Comparison of ENCODE assay signal across 23 cellular contexts in the genomic region with DNA sequence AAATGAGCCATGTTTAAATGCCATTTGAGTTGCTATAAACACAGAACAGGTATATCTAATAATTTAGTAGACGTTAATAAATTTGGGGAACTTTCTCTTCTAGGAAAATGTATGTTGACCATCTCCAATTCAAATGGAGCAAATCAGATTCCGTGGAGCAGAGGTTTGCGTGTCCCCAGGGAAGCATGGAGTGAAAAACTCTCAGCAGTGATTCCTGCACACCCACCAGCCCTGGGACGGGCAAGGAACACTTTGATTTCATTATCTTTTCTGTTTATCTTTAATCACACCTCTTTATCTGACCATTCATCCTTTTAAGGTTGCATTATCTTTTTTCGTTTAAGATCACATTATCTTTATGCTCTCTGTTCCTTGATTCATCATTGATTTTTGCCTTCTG.
DNase-seq lines count a peak whose midpoint lies in the region; ATAC-seq, FAIRE-seq and TF ChIP-seq lines count a peak whose summit lies in the region.
"Had no signal": no experiment of that assay in that cellular context is flagged by ENCODE, and none has a peak within 500 bp of the region (broad histone marks: within the 10 kb centered on the region; RNA-seq: fewer than 3 reads in every experiment).

No MANE protein-coding gene starts in this region.

- peak overlapping the region in 1 of 7 donors; percentile 34 for H3K27ac Mint-ChIP-seq in CD4-positive, alpha-beta memory T cell
- H3K27ac Mint-ChIP-seq in IgD-negative memory B cell: no peak overlapping the region

- no peak for DNase-seq in CD4-positive, alpha-beta memory T cell
- DNase-seq in H1 (ENCODE audit: low read depth in 1 of 2, low spot score in 2 of 2) (no peak), kidney glomerular epithelial cell (lab: John Stamatoyannopoulos, UW) (no peak)
- DNase-seq: activated CD4-positive, alpha-beta T cell treated with anti-CD3 and anti-CD28 coated beads for 4 hours; cortex of kidney; DMS79 treated with DMSO at 0.1 percent for 48 hours; heart right ventricle; kidney; NCI-H1105; NCI-H2081 treated with DMSO at 0.1 percent for 48 hours; NCI-H510A; spleen had no signal

- H3K9me3 ChIP-seq in CD4-positive, alpha-beta memory T cell (ENCODE audit: control insufficient read depth in 1 of 2, low read length in 2 of 2): no peaks in the 10 kb centered on the region
- no peaks in the 10 kb centered on the region for H3K9me3 ChIP-seq in H1 (ENCODE audit: insufficient read depth in 2 of 2, low read depth in 1 of 2, low read length in 1 of 2)
- no peaks in the 10 kb centered on the region for H3K9me3 ChIP-seq in neural cell (ENCODE audit: low read length)
- H3K9me3 ChIP-seq: breast epithelium, heart right ventricle, SK-N-SH, spleen had no signal

- H3K4me1 Mint-ChIP-seq in CD4-positive, alpha-beta memory T cell: peaks cover 6 to 12% (median 7%) of the 10 kb centered on the region in 4 donors
- H3K4me1 Mint-ChIP-seq in IgD-negative memory B cell: peaks cover 0 to 4% (median 0%) of the 10 kb centered on the region in 3 donors

- CTCF ChIA-PET in CD4-positive, alpha-beta memory T cell (lab: Charles Lee; ENCODE audit: partially characterized antibody): no interaction called here
- CTCF ChIA-PET in H1 (lab: Charles Lee; ENCODE audit: partially characterized antibody): no interaction called here

- H3K79me2 ChIP-seq in H1 (ENCODE audit: control insufficient read depth in 1 of 2, insufficient read depth in 2 of 2, low read length in 2 of 2) (no peaks in the 10 kb centered on the region), neural cell (replicated peaks; ENCODE audit: insufficient read depth, low read length) (peaks cover 5% of the 10 kb centered on the region)

- H3K4me1 ChIP-seq in CD4-positive, alpha-beta memory T cell (ENCODE audit: insufficient read depth, low read length): peaks cover 14% of the 10 kb centered on the region
- H3K4me1 ChIP-seq in H1 (replicated peaks in 1 of 4; ENCODE audit: control insufficient read depth in 3 of 4, insufficient read depth in 4 of 4, low read length in 3 of 4): peaks cover 0 to 5% (median 0%) of the 10 kb centered on the region in 4 experiments; a peak in 3 of 7 replicates

- no peak overlapping the region for H2BK20ac ChIP-seq in H1 (ENCODE audit: low read length)

- H3K23ac ChIP-seq in H1 (ENCODE audit: insufficient read length): no peak overlapping the region

- intact Hi-C loops in CD4-positive, alpha-beta memory T cell (cut with micrococcal nuclease): loop anchor here (5.0 kb wide), 2 partner anchors 91 to 126 kb away; no protein-coding TSS in a partner anchor

- peak overlapping the region in 7 of 8 donors; percentile 33 to 93 (median 87) for H3K4me3 Mint-ChIP-seq in CD4-positive, alpha-beta memory T cell
- peak overlapping the region; percentile 30 to 92 (median 70) for H3K4me3 Mint-ChIP-seq in IgD-negative memory B cell

- TF ChIP-seq CTCF in H1 (IDR thresholded peaks at IDR 0.05; ENCODE audit: control extremely low read depth in 1 of 3, insufficient read depth in 1 of 3, low read depth in 1 of 3, low read length in 3 of 3) (no peak), neural cell (IDR thresholded peaks at IDR 0.05; ENCODE audit: poor library complexity, severe bottlenecking) (no peak)

- POLR2A ChIA-PET in CD4-positive, alpha-beta memory T cell (lab: Charles Lee; ENCODE audit: partially characterized antibody): no interaction called here
- POLR2A ChIA-PET in H1 (lab: Charles Lee; ENCODE audit: partially characterized antibody): interaction anchor here (0.6 kb wide), 1 partner anchor 9 kb away, joined by 3 read pairs; no protein-coding TSS in a partner anchor

- FAIRE-seq in H1 (lab: Jason Lieb, UNC): no peak
- FAIRE-seq: endothelial cell of umbilical vein, HTR-8/SVneo, kidney had no signal

- no peak for ATAC-seq in GM19467 (IDR thresholded peaks at IDR 0.05; ENCODE audit: unreplicated experiment)
- no peak for ATAC-seq in GM21381 (IDR thresholded peaks at IDR 0.05; ENCODE audit: unreplicated experiment)
- no peak for ATAC-seq in HG02885 (IDR thresholded peaks at IDR 0.05; ENCODE audit: poor library complexity, unreplicated experiment)
- ATAC-seq: HCT116 had no signal

- H3K18ac ChIP-seq in H1 (ENCODE audit: extremely low read depth, low read length): no peak overlapping the region

- H3K9me2 ChIP-seq in neural cell (ENCODE audit: insufficient read depth, low read length): no peaks in the 10 kb centered on the region
- H3K9me2 ChIP-seq: SK-N-SH had no signal

- no peak overlapping the region for H4K5ac ChIP-seq in H1 (ENCODE audit: insufficient read length, low read depth, low read length)

- no peaks in the 10 kb centered on the region for H3K9me3 Mint-ChIP-seq in CD4-positive, alpha-beta memory T cell
- no peaks in the 10 kb centered on the region for H3K9me3 Mint-ChIP-seq in IgD-negative memory B cell
- H3K9me3 Mint-ChIP-seq: activated T-helper 2 cell treated with anti-CD3 and anti-CD28 coated beads, Interferon-gamma antibody, Interleukin-2, Interleukin-4, amounts not matched to agents 10 μg/mL and 5 μg/mL and 100 μg/mL, durations not matched to agents 14 hours and 24 hours and 36 hours had no signal

- no peak overlapping the region for H2AK5ac ChIP-seq in H1 (ENCODE audit: low read depth, low read length)

- H4K91ac ChIP-seq in H1 (replicated peaks; ENCODE audit: insufficient read length, low read length): no peak overlapping the region

- H3K9ac ChIP-seq in H1 (replicated peaks in 1 of 4; ENCODE audit: extremely low read depth in 1 of 4, low read depth in 3 of 4, low read length in 3 of 4) (no peak overlapping the region), neural cell (ENCODE audit: low read length) (no peak overlapping the region)
- H3K9ac ChIP-seq: SK-N-SH had no signal

- no peak overlapping the region for H2BK12ac ChIP-seq in H1 (ENCODE audit: low read depth, low read length)

- no peak overlapping the region for H2BK120ac ChIP-seq in H1 (replicated peaks; ENCODE audit: low read depth, low read length)

- no peak overlapping the region for H2BK5ac ChIP-seq in H1 (ENCODE audit: low read depth, low read length)

- H3K23me2 ChIP-seq in H1 (ENCODE audit: low read depth, low read length): peaks cover 10% of the 10 kb centered on the region

- TF ChIP-seq RAD21 in H1 (IDR thresholded peaks at IDR 0.05 in 1 of 2, conservative IDR thresholded peaks at IDR 0.05 in 1 of 2; ENCODE audit: low read depth in 2 of 2, low read length in 2 of 2) (no peak), neural cell (conservative IDR thresholded peaks at IDR 0.05) (no peak)

- H4K8ac ChIP-seq in H1 (ENCODE audit: extremely low read depth, insufficient read depth, low read length): no peak overlapping the region

- WGBS in H1 (ENCODE audit: extremely low coverage in 1 of 2, insufficient coverage in 1 of 2, insufficient read length in 1 of 2, insufficient replicate concordance in 2 of 2, low coverage in 1 of 2, low lambda C conversion rate in 2 of 2, missing lambda C conversion rate in 1 of 2), 2 experiments: 85% methylated on average over 5 of the region's 5 CpGs; no CpG with 5 or more reads in 1 of the 2 experiments

- no peak overlapping the region for H3K14ac ChIP-seq in H1 (ENCODE audit: insufficient read length)

- H3K4ac ChIP-seq in H1 (replicated peaks; ENCODE audit: insufficient read length, low read depth, low read length): no peak overlapping the region

- H3K36me3 Mint-ChIP-seq in CD4-positive, alpha-beta memory T cell: peaks cover 0 to 4% of the 10 kb centered on the region in 2 donors
- peaks cover 1% of the 10 kb centered on the region for H3K36me3 Mint-ChIP-seq in IgD-negative memory B cell

- H3F3A ChIP-seq in neural cell (ENCODE audit: insufficient read depth, low read length, poor library complexity, severe bottlenecking): no peaks in the 10 kb centered on the region

- H2AFZ ChIP-seq in H1 (ENCODE audit: low read length) (no peak overlapping the region), neural cell (ENCODE audit: low read depth, low read length) (no peak overlapping the region)

- TF ChIP-seq EP300 in H1 (IDR thresholded peaks at IDR 0.05; ENCODE audit: borderline replicate concordance in 1 of 2, low read depth in 2 of 2, low read length in 2 of 2) (no peak), neural cell (conservative IDR thresholded peaks at IDR 0.05; ENCODE audit: poor library complexity, severe bottlenecking) (no peak)

- H3K36me3 ChIP-seq in CD4-positive, alpha-beta memory T cell (ENCODE audit: insufficient read depth, low read length): no peaks in the 10 kb centered on the region
- H3K36me3 ChIP-seq in H1 (ENCODE audit: control insufficient read depth in 2 of 4, insufficient read depth in 4 of 4, low read length in 3 of 4) (no peaks in the 10 kb centered on the region), neural cell (ENCODE audit: insufficient read depth, low read length) (no peaks in the 10 kb centered on the region)
- H3K36me3 ChIP-seq: breast epithelium, heart right ventricle, spleen had no signal

- H3K79me1 ChIP-seq in H1 (ENCODE audit: low read depth, low read length): no peaks in the 10 kb centered on the region

- no peak overlapping the region for H3K56ac ChIP-seq in H1 (replicated peaks; ENCODE audit: insufficient read length, low read depth, low read length)

- H3K4me3 ChIP-seq in CD4-positive, alpha-beta memory T cell (ENCODE audit: low read length in 2 of 2): no peak overlapping the region
- H3K4me3 ChIP-seq in H1 (ENCODE audit: extremely low read depth in 1 of 4, insufficient read depth in 2 of 4, low read depth in 3 of 4, low read length in 4 of 4): peak overlapping the region in 1 of 4 experiments; percentile 73; a peak in 3 of 8 replicates
- peak overlapping the region; percentile 85 for H3K4me3 ChIP-seq in neural cell (ENCODE audit: low read length)

- H3K27me3 Mint-ChIP-seq in CD4-positive, alpha-beta memory T cell: peaks cover 0 to 4% of the 10 kb centered on the region in 2 donors
- peaks cover 9% of the 10 kb centered on the region for H3K27me3 Mint-ChIP-seq in IgD-negative memory B cell

- H3K27me3 ChIP-seq in CD4-positive, alpha-beta memory T cell (ENCODE audit: insufficient read depth, low read length): no peaks in the 10 kb centered on the region
- H3K27me3 ChIP-seq in H1 (replicated peaks in 1 of 4; ENCODE audit: control insufficient read depth in 3 of 4, extremely low read depth in 1 of 4, insufficient read depth in 3 of 4, low read length in 3 of 4): peaks cover 0 to 10% (median 3%) of the 10 kb centered on the region in 4 experiments; a peak in 3 of 7 replicates
- H3K27me3 ChIP-seq in neural cell (ENCODE audit: insufficient read depth, low read depth, low read length): no peaks in the 10 kb centered on the region

- H3K27ac ChIP-seq in CD4-positive, alpha-beta memory T cell (ENCODE audit: low read depth, low read length): no peak overlapping the region
- H3K27ac ChIP-seq in H1 (ENCODE audit: low read depth, low read length): no peak overlapping the region
- no peak overlapping the region for H3K27ac ChIP-seq in neural cell (ENCODE audit: low read length)
- H3K27ac ChIP-seq: breast epithelium, spleen had no signal

- no peak overlapping the region for H2BK15ac ChIP-seq in H1 (ENCODE audit: low read length)

- H4K20me1 ChIP-seq in H1 (replicated peaks in 1 of 2; ENCODE audit: control insufficient read depth in 1 of 2, insufficient read depth in 2 of 2, low read length in 2 of 2) (no peaks in the 10 kb centered on the region), neural cell (ENCODE audit: insufficient read depth) (no peaks in the 10 kb centered on the region)

- H3K4me2 ChIP-seq in H1 (ENCODE audit: insufficient read depth in 1 of 2, low read depth in 2 of 2, low read length in 2 of 2): peak overlapping the region; percentile 83 to 93; a peak in 3 of 4 replicates
- H3K4me2 ChIP-seq in neural cell (ENCODE audit: low read length): peak overlapping the region; percentile 78

- TF ChIP-seq POLR2A in H1 (IDR thresholded peaks at IDR 0.05; ENCODE audit: control extremely low read depth in 1 of 2, low read depth in 2 of 2, low read length in 2 of 2): no peak
